Comparison of ENCODE assay signal across 14 cellular contexts in genomic region chr17:19703776-19704371, GRCh38. TPM values are rescaled to one million over a fixed set of nuclear protein-coding genes. Genes with fewer than 3 reads are reported as not detected.
DNase-seq lines count a peak whose midpoint lies in the region; ATAC-seq and TF ChIP-seq lines count a peak whose summit lies in the region.
"Had no signal": no experiment of that assay in that cellular context is flagged by ENCODE, and none has a peak within 500 bp of the region (broad histone marks: within the 10 kb centered on the region; RNA-seq: fewer than 3 reads in every experiment).

No MANE protein-coding gene starts in this region.

- peak; percentile 3 for DNase-seq in GM10266 (ENCODE audit: extremely low spot score)
- no peak for DNase-seq in activated B cell treated with CpG ODN at 0.5 μM for 24 hours
- DNase-seq in iPS-NIHi7 (ENCODE audit: extremely low spot score), result peak; percentile 60
- peak; percentile 73 for DNase-seq in posterior vena cava (ENCODE audit: low spot score)
- no peak for DNase-seq in DMS153 treated with DMSO at 0.1 percent for 48 hours (lab: John Stamatoyannopoulos, UW; ENCODE audit: unreplicated experiment)
- no peak for DNase-seq in activated CD4-positive, alpha-beta T cell treated with anti-CD3 and anti-CD28 coated beads, Interleukin-2, amount 50 U/mL, for 4 hours
- DNase-seq: effector memory CD8-positive, alpha-beta T cell; left colon; MG63; NCI-H2171 treated with DMSO at 0.1 percent for 48 hours; ovary had no signal

- no peaks in the 10 kb centered on the region for H3K27me3 Mint-ChIP-seq in activated B cell treated with CpG ODN at 0.5 μM for 24 hours
- H3K27me3 Mint-ChIP-seq: effector memory CD8-positive, alpha-beta T cell had no signal

- no peak for TF ChIP-seq CTCF in GM10266 (IDR thresholded peaks at IDR 0.05; ENCODE audit: control insufficient read depth, insufficient read depth, low read depth, missing control alignments)
- no peak for TF ChIP-seq CTCF in activated B cell treated with CpG ODN at 0.5 μM for 24 hours (IDR thresholded peaks at IDR 0.05)

- H3K27ac Mint-ChIP-seq in activated B cell treated with CpG ODN at 0.5 μM for 24 hours, result peak overlapping the region; percentile 16

- POLR2A ChIA-PET in activated B cell treated with CpG ODN at 0.5 μM for 24 hours (lab: Charles Lee), result no interaction called here

- no peaks in the 10 kb centered on the region for H3K36me3 Mint-ChIP-seq in activated B cell treated with CpG ODN at 0.5 μM for 24 hours (ENCODE audit: low read depth)

- ATAC-seq in activated B cell treated with CpG ODN at 0.5 μM for 24 hours (ENCODE audit: low read depth) (no peak), GM21528 (IDR thresholded peaks at IDR 0.05; ENCODE audit: low FRiP score, unreplicated experiment) (no peak), HG03139 (IDR thresholded peaks at IDR 0.05; ENCODE audit: unreplicated experiment) (no peak)
- ATAC-seq: effector memory CD8-positive, alpha-beta T cell; gastroesophageal sphincter; left colon had no signal

- intact Hi-C loops in activated B cell treated with CpG ODN at 0.5 μM for 24 hours (cut with micrococcal nuclease), result no loop called here
- intact Hi-C loops in posterior vena cava (cut with DNase I), result loop anchor here in 1 of 2 donors (2.0 kb wide), 1 partner anchor 391 kb away; no protein-coding TSS in a partner anchor

- H3K4me3 Mint-ChIP-seq in activated B cell treated with CpG ODN at 0.5 μM for 24 hours, result no peak overlapping the region
- H3K4me3 Mint-ChIP-seq: effector memory CD8-positive, alpha-beta T cell had no signal

- CTCF ChIA-PET in activated B cell treated with CpG ODN at 0.5 μM for 24 hours (lab: Charles Lee), result no interaction called here

- no peaks in the 10 kb centered on the region for H3K4me1 Mint-ChIP-seq in activated B cell treated with CpG ODN at 0.5 μM for 24 hours

- no peaks in the 10 kb centered on the region for H3K9me3 Mint-ChIP-seq in activated B cell treated with CpG ODN at 0.5 μM for 24 hours
- H3K9me3 Mint-ChIP-seq: effector memory CD8-positive, alpha-beta T cell had no signal

RNA-seq across cellular contexts. Expression of gene SLC47A2, which starts 12.5 kb away (rescaled TPM):
- total RNA-seq in activated B cell treated with CpG ODN at 0.5 μM for 24 hours, result not detected in 2 replicates
- total RNA-seq in posterior vena cava, result not detected
- total RNA-seq: gastroesophageal sphincter had no signal

RNA-seq across cellular contexts. Expression of gene ALDH3A1, which starts 44.2 kb away (rescaled TPM):
- total RNA-seq in activated B cell treated with CpG ODN at 0.5 μM for 24 hours (not detected in 2 replicates), posterior vena cava (under 1 TPM in 1 of 2 donors, not detected in 1; 0.46 TPM)

RNA-seq across cellular contexts. Expression of gene ALDH3A2, which starts 55.3 kb away (rescaled TPM):
- total RNA-seq in activated B cell treated with CpG ODN at 0.5 μM for 24 hours (18.3 and 19.3 TPM in 2 replicates), posterior vena cava (10 to 100 TPM; 38.8 to 45.3 TPM)

Comparison
In these comparisons a context has a peak if more than half of its experiments do, and no peak if none do; other contexts are left out.
1. DNase-seq: peak in GM10266 (single experiment), iPS-NIHi7 (single experiment) and posterior vena cava (single experiment); none in activated B cell treated with CpG ODN at 0.5 μM for 24 hours (single experiment), DMS153 treated with DMSO at 0.1 percent for 48 hours (single experiment) and activated CD4-positive, alpha-beta T cell treated with anti-CD3 and anti-CD28 coated beads, Interleukin-2, amount 50 U/mL, for 4 hours (0 of 2).